8 cellular contexts compared by ENCODE assay signal in the genomic region with DNA sequence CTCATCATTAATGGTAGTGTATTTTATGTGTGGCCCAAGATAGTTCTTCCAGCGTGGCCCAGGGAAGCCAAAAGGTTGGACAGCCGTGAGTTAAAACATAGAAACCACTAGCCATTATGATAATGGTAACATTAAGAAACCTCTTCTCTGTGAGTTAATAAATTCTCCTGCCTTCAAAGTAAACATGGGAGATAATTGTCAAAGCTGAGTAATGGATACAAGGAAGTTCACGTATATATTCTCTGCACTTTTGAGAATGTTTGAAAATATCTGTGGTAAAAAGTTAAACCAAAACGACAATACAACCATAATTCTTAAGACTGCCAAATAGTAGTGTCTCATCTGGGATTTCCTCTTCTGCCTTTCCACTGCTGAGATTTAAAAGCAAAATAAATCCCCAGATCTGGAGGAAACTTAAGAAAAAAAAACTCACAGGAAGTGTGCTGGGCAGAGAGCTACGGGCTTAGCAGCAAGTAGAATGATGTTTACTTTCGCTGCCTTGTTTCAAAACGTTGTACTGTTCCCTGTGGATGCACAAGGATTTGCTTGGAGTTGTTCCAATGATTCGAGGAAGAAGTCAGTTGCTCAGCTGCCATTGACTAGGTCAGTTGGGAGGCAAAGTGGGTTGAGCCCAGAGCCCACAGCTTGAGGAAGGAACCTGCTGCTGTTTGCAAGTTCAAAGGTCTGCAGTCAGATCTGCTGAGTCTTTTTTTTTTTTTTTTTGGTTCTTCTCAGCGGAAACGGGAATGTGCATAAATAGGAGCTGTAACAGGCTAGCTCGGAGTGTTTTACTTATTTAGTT. TPM values are rescaled to one million over a fixed set of nuclear protein-coding genes. Genes with fewer than 3 reads are reported as not detected.
A peak's percentile ranks its signal among the peaks of the same experiment; 100 is the strongest.
DNase-seq lines count a peak whose midpoint lies in the region; ATAC-seq and TF ChIP-seq lines count a peak whose summit lies in the region.

No MANE protein-coding gene starts in this region.

- no TSS peak for BruUV-seq in A673 (replicated peaks; lab: Mats Ljungman, UMichigan)

- TF ChIP-seq CTCF in A673 (conservative IDR thresholded peaks at IDR 0.05; ENCODE audit: low read depth, low read length) (no peak), GM12864 (IDR thresholded peaks at IDR 0.05; ENCODE audit: low read depth, low read length, missing control alignments) (no peak), gastrocnemius medialis (IDR thresholded peaks at IDR 0.05 in 4 of 5, conservative IDR thresholded peaks at IDR 0.05 in 1 of 5) (no peak)

- intact Hi-C loops in A673 (cut with micrococcal nuclease; ENCODE audit: unreplicated experiment): no loop called here
- intact Hi-C loops in right cardiac atrium (cut with DNase I): loop anchor here in 1 of 4 donors (5.0 kb wide), 1 partner anchor 39 kb away; no protein-coding TSS in a partner anchor
- intact Hi-C loops in gastrocnemius medialis (cut with DNase I; ENCODE audit: low total_unique reads): loop anchor here (2.0 to 5.0 kb wide), 2 partner anchors 36 to 801 kb away; no protein-coding TSS in a partner anchor

- H3K27ac ChIP-seq in A673 (ENCODE audit: low read depth, low read length, poor library complexity, severe bottlenecking) (peak overlapping the region; percentile 76), right cardiac atrium (ENCODE audit: low read length) (peak overlapping the region; percentile 93), gastrocnemius medialis (peak overlapping the region; percentile 92 to 99 (median 96))

- H3K36me3 ChIP-seq in A673 (ENCODE audit: insufficient read depth, low read length, poor library complexity, severe bottlenecking) (no peaks in the 10 kb centered on the region), gastrocnemius medialis (peaks cover 0 to 1% of the 10 kb centered on the region in 2 donors)

- H3K4me1 ChIP-seq in A673 (ENCODE audit: insufficient read depth, low read length, poor library complexity, severe bottlenecking) (peaks cover 15% of the 10 kb centered on the region), right cardiac atrium (ENCODE audit: control insufficient read depth, insufficient read depth, low read length) (peaks cover 14% of the 10 kb centered on the region), gastrocnemius medialis (peaks cover 52 to 56% of the 10 kb centered on the region in 2 donors)

- in situ Hi-C loops in gastrocnemius medialis (cut with MboI; ENCODE audit: low sequenced_read_pairs in 4 of 4): no loop called here

- peak; percentile 60 to 80 for TF ChIP-seq POLR2A in gastrocnemius medialis (IDR thresholded peaks at IDR 0.05)

- WGBS in right cardiac atrium: 10% methylated on average over 11 of the region's 11 CpGs

- POLR2A ChIA-PET in A673 (lab: Charles Lee; ENCODE audit: low non-redundant PET): interaction anchor here (0.7 kb wide), 1 partner anchor 40 kb away, joined by 3 read pairs; no protein-coding TSS in a partner anchor

- ATAC-seq in right cardiac atrium (peak; percentile 53 to 61), gastrocnemius medialis (peak; percentile 43 to 55), HG03571 (IDR thresholded peaks at IDR 0.05; ENCODE audit: unreplicated experiment) (no peak), GM18519 (IDR thresholded peaks at IDR 0.05; ENCODE audit: low FRiP score, unreplicated experiment) (no peak)

- H3K27me3 ChIP-seq in A673 (replicated peaks; ENCODE audit: insufficient read depth, low read depth, low read length, poor library complexity) (no peaks in the 10 kb centered on the region), right cardiac atrium (ENCODE audit: control insufficient read depth, insufficient read depth) (no peaks in the 10 kb centered on the region), gastrocnemius medialis (no peaks in the 10 kb centered on the region)

- H3K9me3 ChIP-seq in A673 (ENCODE audit: low read depth, low read length, poor library complexity, severe bottlenecking): no peaks in the 10 kb centered on the region
- H3K9me3 ChIP-seq in right cardiac atrium (ENCODE audit: control insufficient read depth, low read length): no peaks in the 10 kb centered on the region
- H3K9me3 ChIP-seq in gastrocnemius medialis: no peaks in the 10 kb centered on the region

- CTCF ChIA-PET in A673 (lab: Charles Lee): no interaction called here

- DNase-seq in A673 (ENCODE audit: low spot score) (peak; percentile 63), GM12864 (ENCODE audit: low read depth) (no peak), NCI-H345 (lab: John Stamatoyannopoulos, UW) (peak; percentile 74), amniotic epithelial cell (ENCODE audit: low read depth) (peak; percentile 95), right cardiac atrium (peak; percentile 73 to 84 (median 80)), gastrocnemius medialis (peak; percentile 88 to 89)

- H3K4me3 ChIP-seq in A673 (ENCODE audit: low read depth, low read length, poor library complexity, severe bottlenecking) (peak overlapping the region; percentile 79), GM12864 (ENCODE audit: low read depth, low read length) (peak overlapping the region; percentile 97), right cardiac atrium (ENCODE audit: low read length) (peak overlapping the region; percentile 63), gastrocnemius medialis (peak overlapping the region; percentile 72 to 89 (median 80))

RNA-seq across cellular contexts. Expression of a gene that starts 1.7 kb away (rescaled TPM):
- total RNA-seq in A673 (2021) (18.8 and 25.8 TPM in 2 replicates), right cardiac atrium (10 to 100 TPM; 73.8 to 96.1 (median 76.6) TPM), gastrocnemius medialis (10 to 100 TPM; 21.4 to 27.0 (median 25.4) TPM)
- 43.1 TPM for polyA plus RNA-seq in right cardiac atrium

RNA-seq across cellular contexts. Expression of a gene that starts 37.4 kb away (rescaled TPM):
- total RNA-seq in A673 (2021) (22.3 and 25.3 TPM in 2 replicates), right cardiac atrium (10 to 100 TPM; 10.1 to 15.5 (median 14.2) TPM), gastrocnemius medialis (10 to 100 TPM; 17.7 to 31.2 (median 23.1) TPM)
- 11.6 TPM for polyA plus RNA-seq in right cardiac atrium

RNA-seq across cellular contexts. Expression of a gene that starts 37.7 kb away (rescaled TPM):
- total RNA-seq in A673 (2021) (98.8 and 116 TPM in 2 replicates), right cardiac atrium (10 to 100 TPM; 27.5 to 36.1 (median 31.3) TPM), gastrocnemius medialis (100 to 1,000 TPM in 3 of 4 donors, 10 to 100 TPM in 1; 90.0 to 144 (median 108) TPM)
- polyA plus RNA-seq in right cardiac atrium: 17.2 TPM

Comparison
In these comparisons a context has a peak if more than half of its experiments do, and no peak if none do; other contexts are left out.
1. ATAC-seq: peak in right cardiac atrium (2 of 2) and gastrocnemius medialis (2 of 2); none in HG03571 (single experiment) and GM18519 (single experiment).
2. Peak in every context shown above with its lines, with median percentiles within 50 percentile points of each other: H3K27ac ChIP-seq and H3K4me3 ChIP-seq.